Comparison of ENCODE assay signal across 13 cellular contexts in the genomic region with DNA sequence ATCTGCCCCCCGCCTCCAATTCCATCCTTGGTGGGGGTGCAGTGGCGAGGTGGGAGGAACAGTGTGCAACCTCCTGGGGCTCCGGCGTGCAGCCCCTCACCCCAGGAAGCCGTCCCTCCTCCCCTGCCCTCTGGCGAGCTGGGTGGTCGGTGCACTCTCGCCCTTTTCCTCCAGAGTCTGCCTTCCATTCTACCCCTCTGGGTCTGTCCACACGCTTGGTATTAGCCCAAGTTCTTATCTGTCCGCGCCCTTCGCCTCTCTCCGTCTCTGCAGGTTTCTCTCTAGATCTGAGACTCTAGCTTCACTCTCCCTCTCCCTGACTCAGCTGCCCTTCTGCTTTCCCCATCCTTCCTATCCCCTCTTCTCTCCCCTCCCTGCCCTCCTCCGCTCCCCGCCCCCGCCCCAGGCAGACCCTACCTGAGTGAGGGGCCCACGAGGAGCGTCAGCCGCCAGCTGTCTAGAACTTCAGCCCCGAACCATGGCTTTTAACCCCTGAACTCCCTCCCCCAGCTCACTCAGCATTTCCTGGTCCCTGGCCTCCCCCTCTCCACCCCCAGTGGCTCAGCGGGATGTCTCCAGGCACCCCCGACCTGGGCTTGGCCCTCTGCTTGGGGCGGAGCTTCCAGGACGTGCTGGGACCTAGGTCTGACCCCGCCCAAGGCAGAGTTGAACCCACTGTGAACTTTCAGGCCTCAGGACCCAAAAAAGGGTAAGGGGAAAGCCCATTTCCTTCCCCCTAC. TPM values are rescaled to one million over a fixed set of nuclear protein-coding genes. Genes with fewer than 3 reads are reported as not detected.
DNase-seq lines count a peak whose midpoint lies in the region; ATAC-seq and TF ChIP-seq lines count a peak whose summit lies in the region.
"Had no signal": no experiment of that assay in that cellular context is flagged by ENCODE, and none has a peak within 500 bp of the region (broad histone marks: within the 10 kb centered on the region; RNA-seq: fewer than 3 reads in every experiment).

No MANE protein-coding gene starts in this region.

- H3K4me3 Mint-ChIP-seq in Calu3 (ENCODE audit: low read depth, unreplicated experiment): peak overlapping the region; percentile 56
- H3K4me3 Mint-ChIP-seq in activated naive CD8-positive, alpha-beta T cell: peak overlapping the region; percentile 75
- H3K4me3 Mint-ChIP-seq in activated T-helper 1 cell treated with anti-CD3 and anti-CD28 coated beads, Interleukin-12 subunit alpha, Interleukin-12 subunit beta, Interleukin-2, Interleukin-4 antibody, amounts not matched to agents 30 ng/mL and 10 ng/mL and 1 ng/mL, durations not matched to agents 14 hours and 24 hours and 36 hours: no peak overlapping the region

- no peak overlapping the region for H3K27ac Mint-ChIP-seq in Calu3 (ENCODE audit: unreplicated experiment)
- no peak overlapping the region for H3K27ac Mint-ChIP-seq in activated naive CD8-positive, alpha-beta T cell
- H3K27ac Mint-ChIP-seq in activated T-helper 1 cell treated with anti-CD3 and anti-CD28 coated beads, Interleukin-12 subunit alpha, Interleukin-12 subunit beta, Interleukin-2, Interleukin-4 antibody, amounts not matched to agents 30 ng/mL and 10 ng/mL and 1 ng/mL, durations not matched to agents 14 hours and 24 hours and 36 hours: no peak overlapping the region

- intact Hi-C loops in Calu3 (cut with micrococcal nuclease; ENCODE audit: unreplicated experiment): no loop called here
- intact Hi-C loops in activated T-helper 1 cell treated with anti-CD3 and anti-CD28 coated beads, Interleukin-12 subunit alpha, Interleukin-12 subunit beta, Interleukin-2, Interleukin-4 antibody, amounts not matched to agents 30 ng/mL and 10 ng/mL and 1 ng/mL, durations not matched to agents 14 hours and 24 hours and 36 hours (cut with micrococcal nuclease): no loop called here

- CTCF ChIA-PET in Calu3 (lab: Charles Lee): interaction anchor here (0.9 kb wide), 1 partner anchor 44 kb away, joined by 4 read pairs; no protein-coding TSS in a partner anchor

- no peaks in the 10 kb centered on the region for H3K36me3 ChIP-seq in iPS-15b (ENCODE audit: control insufficient read depth, insufficient read depth, low read length)

- peaks cover 5% of the 10 kb centered on the region for H3K4me1 ChIP-seq in iPS-15b (ENCODE audit: control insufficient read depth, insufficient read depth, low read length)

- no peak overlapping the region for H3K9ac ChIP-seq in iPS-15b (ENCODE audit: low read depth, low read length)

- H3K9me3 Mint-ChIP-seq in Calu3 (ENCODE audit: low read depth, unreplicated experiment): peaks cover 12% of the 10 kb centered on the region
- no peaks in the 10 kb centered on the region for H3K9me3 Mint-ChIP-seq in activated naive CD8-positive, alpha-beta T cell (ENCODE audit: low read depth)
- H3K9me3 Mint-ChIP-seq in activated T-helper 1 cell treated with anti-CD3 and anti-CD28 coated beads, Interleukin-12 subunit alpha, Interleukin-12 subunit beta, Interleukin-2, Interleukin-4 antibody, amounts not matched to agents 30 ng/mL and 10 ng/mL and 1 ng/mL, durations not matched to agents 14 hours and 24 hours and 36 hours: no peaks in the 10 kb centered on the region

- no TSS peak for BruUV-seq in Calu3 (replicated peaks; lab: Mats Ljungman, UMichigan)

- no peaks in the 10 kb centered on the region for H3K9me3 ChIP-seq in iPS-15b (ENCODE audit: control insufficient read depth, insufficient read depth, low read length)

- H3K4me1 Mint-ChIP-seq in Calu3 (ENCODE audit: low read depth, unreplicated experiment): no peaks in the 10 kb centered on the region
- peaks cover 5% of the 10 kb centered on the region for H3K4me1 Mint-ChIP-seq in activated naive CD8-positive, alpha-beta T cell (ENCODE audit: low read depth)
- no peaks in the 10 kb centered on the region for H3K4me1 Mint-ChIP-seq in activated T-helper 1 cell treated with anti-CD3 and anti-CD28 coated beads, Interleukin-12 subunit alpha, Interleukin-12 subunit beta, Interleukin-2, Interleukin-4 antibody, amounts not matched to agents 30 ng/mL and 10 ng/mL and 1 ng/mL, durations not matched to agents 14 hours and 24 hours and 36 hours (ENCODE audit: low read depth)

- no peak for TF ChIP-seq CTCF in Calu3 (IDR thresholded peaks at IDR 0.05; ENCODE audit: unreplicated experiment)

- peak overlapping the region; percentile 82 for H3K4me3 ChIP-seq in iPS-15b (ENCODE audit: low read depth, low read length)

- H3K27me3 Mint-ChIP-seq in Calu3 (ENCODE audit: unreplicated experiment): peaks cover 50% of the 10 kb centered on the region
- peaks cover 32% of the 10 kb centered on the region for H3K27me3 Mint-ChIP-seq in activated naive CD8-positive, alpha-beta T cell
- peaks cover 20% of the 10 kb centered on the region for H3K27me3 Mint-ChIP-seq in activated T-helper 1 cell treated with anti-CD3 and anti-CD28 coated beads, Interleukin-12 subunit alpha, Interleukin-12 subunit beta, Interleukin-2, Interleukin-4 antibody, amounts not matched to agents 30 ng/mL and 10 ng/mL and 1 ng/mL, durations not matched to agents 14 hours and 24 hours and 36 hours (ENCODE audit: insufficient read depth)

- peaks cover 2% of the 10 kb centered on the region for H3K27me3 ChIP-seq in iPS-15b (ENCODE audit: control insufficient read depth, insufficient read depth, low read length)

- no peaks in the 10 kb centered on the region for H3K36me3 Mint-ChIP-seq in Calu3 (ENCODE audit: insufficient read depth, unreplicated experiment)
- H3K36me3 Mint-ChIP-seq in activated naive CD8-positive, alpha-beta T cell: no peaks in the 10 kb centered on the region
- no peaks in the 10 kb centered on the region for H3K36me3 Mint-ChIP-seq in activated T-helper 1 cell treated with anti-CD3 and anti-CD28 coated beads, Interleukin-12 subunit alpha, Interleukin-12 subunit beta, Interleukin-2, Interleukin-4 antibody, amounts not matched to agents 30 ng/mL and 10 ng/mL and 1 ng/mL, durations not matched to agents 14 hours and 24 hours and 36 hours (ENCODE audit: low read depth)

- no peak for ATAC-seq in GM18868 (IDR thresholded peaks at IDR 0.05; ENCODE audit: unreplicated experiment)

- no peak for DNase-seq in Calu3
- peak; percentile 56 for DNase-seq in retina
- DNase-seq in C1 segment of cervical spinal cord (lab: John Stamatoyannopoulos, UW): no peak
- no peak for DNase-seq in EL
- no peak for DNase-seq in activated T-helper 1 cell treated with anti-CD3 and anti-CD28 coated beads, Interleukin-12 subunit alpha, Interleukin-12 subunit beta, Interleukin-2, Interleukin-4 antibody, amounts not matched to agents 30 ng/mL and 10 ng/mL and 1 ng/mL, durations not matched to agents 14 hours and 24 hours and 36 hours (ENCODE audit: low spot score)
- DNase-seq: activated CD8-positive, alpha-beta memory T cell treated with anti-CD3 and anti-CD28 coated beads, Interleukin-2, amount 50 U/mL, for 48 hours; DMS 273 treated with DMSO at 0.1 percent for 48 hours; NCI-H2029 treated with DMSO at 0.1 percent for 48 hours; T-helper 9 cell had no signal

RNA-seq across cellular contexts. Expression of gene KLK13, which starts 0.5 kb away (rescaled TPM):
- not detected in 2 replicates for total RNA-seq in Calu3 (2022)
- not detected in 2 replicates for total RNA-seq in activated T-helper 1 cell treated with anti-CD3 and anti-CD28 coated beads, Interleukin-12 subunit alpha, Interleukin-12 subunit beta, Interleukin-2, Interleukin-4 antibody, amounts not matched to agents 30 ng/mL and 10 ng/mL and 1 ng/mL, durations not matched to agents 14 hours and 24 hours and 36 hours
- total RNA-seq: mononuclear cell had no signal

RNA-seq across cellular contexts. Expression of gene KLK14, which starts 17.3 kb away (rescaled TPM):
- total RNA-seq in Calu3 (2022): 0.34 and 0.38 TPM in 2 replicates
- 0.64 and 1.2 TPM in 2 replicates for total RNA-seq in activated T-helper 1 cell treated with anti-CD3 and anti-CD28 coated beads, Interleukin-12 subunit alpha, Interleukin-12 subunit beta, Interleukin-2, Interleukin-4 antibody, amounts not matched to agents 30 ng/mL and 10 ng/mL and 1 ng/mL, durations not matched to agents 14 hours and 24 hours and 36 hours

RNA-seq across cellular contexts. Expression of gene KLK12, which starts 30.6 kb away (rescaled TPM):
- not detected in 2 replicates for total RNA-seq in Calu3 (2022)
- not detected in 2 replicates for total RNA-seq in activated T-helper 1 cell treated with anti-CD3 and anti-CD28 coated beads, Interleukin-12 subunit alpha, Interleukin-12 subunit beta, Interleukin-2, Interleukin-4 antibody, amounts not matched to agents 30 ng/mL and 10 ng/mL and 1 ng/mL, durations not matched to agents 14 hours and 24 hours and 36 hours
- total RNA-seq: mononuclear cell had no signal

RNA-seq across cellular contexts. Expression of gene KLK11, which starts 39.0 kb away (rescaled TPM):
- 10.8 and 25.1 TPM in 2 replicates for total RNA-seq in Calu3 (2022)
- not detected in 2 replicates for total RNA-seq in activated T-helper 1 cell treated with anti-CD3 and anti-CD28 coated beads, Interleukin-12 subunit alpha, Interleukin-12 subunit beta, Interleukin-2, Interleukin-4 antibody, amounts not matched to agents 30 ng/mL and 10 ng/mL and 1 ng/mL, durations not matched to agents 14 hours and 24 hours and 36 hours
- total RNA-seq: mononuclear cell had no signal

RNA-seq across cellular contexts. Expression of gene CTU1, which starts 42.8 kb away (rescaled TPM):
- total RNA-seq in Calu3 (2022): 11.3 and 12.0 TPM in 2 replicates
- total RNA-seq in activated T-helper 1 cell treated with anti-CD3 and anti-CD28 coated beads, Interleukin-12 subunit alpha, Interleukin-12 subunit beta, Interleukin-2, Interleukin-4 antibody, amounts not matched to agents 30 ng/mL and 10 ng/mL and 1 ng/mL, durations not matched to agents 14 hours and 24 hours and 36 hours: 12.5 and 14.0 TPM in 2 replicates
